In genomic region chr1:9588551-9589143, GRCh38 we compare ENCODE assay signal across 8 cellular contexts. TPM values are rescaled to one million over a fixed set of nuclear protein-coding genes. Genes with fewer than 3 reads are reported as not detected.
DNase-seq lines count a peak whose midpoint lies in the region; ATAC-seq and TF ChIP-seq lines count a peak whose summit lies in the region.

TSS of gene TMEM201 (plus strand) at chr1:9588911. CDS start at chr1:9588931, 20 bp downstream.

- H3K4me3 ChIP-seq in kidney epithelial cell (ENCODE audit: low read depth, low read length) = peak within 1 kb of the TSS; percentile 53

- H3K9me3 Mint-ChIP-seq in central memory CD8-positive, alpha-beta T cell = no peaks in the 10 kb centered on the region

- no peaks in the 10 kb centered on the region for H3K27me3 ChIP-seq in kidney epithelial cell (ENCODE audit: control insufficient read depth, insufficient read depth, low read length)

- H3K4me1 Mint-ChIP-seq in central memory CD8-positive, alpha-beta T cell = peaks cover 20% of the 10 kb centered on the region

- H3K27me3 Mint-ChIP-seq in central memory CD8-positive, alpha-beta T cell = no peaks in the 10 kb centered on the region

- peak within 1 kb of the TSS; percentile 49 for H3K27ac Mint-ChIP-seq in central memory CD8-positive, alpha-beta T cell (ENCODE audit: low read depth)

- peaks cover 7% of the 10 kb centered on the region for H3K36me3 Mint-ChIP-seq in central memory CD8-positive, alpha-beta T cell (ENCODE audit: insufficient read depth)

- TF ChIP-seq CTCF in kidney epithelial cell (IDR thresholded peaks at IDR 0.05; ENCODE audit: insufficient read depth, low read length, poor library complexity, severe bottlenecking) = peak; percentile 6

- in situ Hi-C loops in ACHN (cut with HindIII; ENCODE audit: low pct_ligation_motif_present, low pct_unique_long_range_greater_than_20kb, low sequenced_read_pairs) = no loop called here

- H3K4me3 Mint-ChIP-seq in central memory CD8-positive, alpha-beta T cell = peak within 1 kb of the TSS; percentile 78

- no peaks in the 10 kb centered on the region for H3K36me3 ChIP-seq in kidney epithelial cell (ENCODE audit: control insufficient read depth, insufficient read depth, low read length)

- ATAC-seq in GM18858 (IDR thresholded peaks at IDR 0.05; ENCODE audit: unreplicated experiment) (peak; percentile 54), HG03103 (IDR thresholded peaks at IDR 0.05; ENCODE audit: low read depth, unreplicated experiment) (peak; percentile 63)
- ATAC-seq in central memory CD8-positive, alpha-beta T cell (replicated peaks; ENCODE audit: extremely low read depth, poor library complexity, severe bottlenecking) = peak; percentile 87

- peak; percentile 90 for DNase-seq in ACHN
- peak; percentile 97 for DNase-seq in NCI-H2196 (lab: John Stamatoyannopoulos, UW; ENCODE audit: unreplicated experiment)
- DNase-seq in activated CD4-positive, CD25-positive, alpha-beta regulatory T cell treated with anti-CD3 and anti-CD28 coated beads, Interleukin-2, amount 50 U/mL, for 16 hours (ENCODE audit: low read depth, low spot score) = peak; percentile 86
- DNase-seq in central memory CD8-positive, alpha-beta T cell (ENCODE audit: low spot score in 2 of 2) = peak; percentile 86 to 89
- DNase-seq in kidney epithelial cell (ENCODE audit: low read depth) = peak; percentile 49
- peak; percentile 96 for DNase-seq in stimulated activated CD4-positive, alpha-beta T cell treated with anti-CD3 and anti-CD28 coated beads, Interleukin-15, amount 100 ng/mL, for 24 hours

RNA-seq across cellular contexts. Expression of gene TMEM201, which starts in this region (rescaled TPM):
- total RNA-seq in kidney epithelial cell = 9.9 and 17.2 TPM in 2 replicates

Comparison
In these comparisons a context has a peak if more than half of its experiments do, and no peak if none do; other contexts are left out.
1. Peak in every context shown above with its lines: DNase-seq, ATAC-seq and H3K4me3 ChIP-seq.